ENCODE assay signal across 8 cellular contexts in genomic region chr6:3457710-3458605, GRCh38. TPM values are rescaled to one million over a fixed set of nuclear protein-coding genes. Genes with fewer than 3 reads are reported as not detected.
DNase-seq lines count a peak whose midpoint lies in the region; ATAC-seq and TF ChIP-seq lines count a peak whose summit lies in the region.

No MANE protein-coding gene starts in this region.

- no peak overlapping the region for H2BK15ac ChIP-seq in mesenchymal stem cell (ENCODE audit: low read depth, poor library complexity, severe bottlenecking)

- CTCF ChIA-PET in A673 (lab: Charles Lee): no interaction called here

- peak overlapping the region; percentile 61 for H3K9ac ChIP-seq in mesenchymal stem cell (ENCODE audit: low read length)

- no TSS peak for BruUV-seq in A673 (replicated peaks; lab: Mats Ljungman, UMichigan)

- H3K4me3 Mint-ChIP-seq in T-helper 17 cell: peak overlapping the region; percentile 97

- H2BK120ac ChIP-seq in mesenchymal stem cell (ENCODE audit: low read depth, low read length): no peak overlapping the region

- DNase-seq in A673 (ENCODE audit: low spot score) (peak; percentile 56), HuH-7.5 (ENCODE audit: low spot score) (peak; percentile 31), T-helper 17 cell (no peak), mesenchymal stem cell (peak; percentile 6), thoracic aorta (ENCODE audit: low spot score) (no peak), NCI-H1694 treated with DMSO at 0.1 percent for 48 hours (lab: John Stamatoyannopoulos, UW) (no peak)

- peaks cover 7% of the 10 kb centered on the region for H3K4me1 Mint-ChIP-seq in T-helper 17 cell

- H3K4me2 ChIP-seq in mesenchymal stem cell (ENCODE audit: low read length, poor library complexity, severe bottlenecking): peak overlapping the region; percentile 99

- POLR2A ChIA-PET in A673 (lab: Charles Lee; ENCODE audit: low non-redundant PET): interaction anchor here (0.6 kb wide), 1 partner anchor 26 kb away, joined by 6 read pairs; no protein-coding TSS in a partner anchor

- H3K27ac ChIP-seq in A673 (ENCODE audit: low read depth, low read length, poor library complexity, severe bottlenecking) (no peak overlapping the region), ectodermal cell (ENCODE audit: insufficient read depth, low read depth, low read length, poor library complexity, severe bottlenecking) (no peak overlapping the region), mesenchymal stem cell (ENCODE audit: low read length, poor library complexity, severe bottlenecking) (no peak overlapping the region), thoracic aorta (no peak overlapping the region)

- H3K27me3 ChIP-seq in A673 (replicated peaks; ENCODE audit: insufficient read depth, low read depth, low read length, poor library complexity): no peaks in the 10 kb centered on the region
- peaks cover 55% of the 10 kb centered on the region for H3K27me3 ChIP-seq in ectodermal cell (ENCODE audit: control insufficient read depth, insufficient read depth, low read length, poor library complexity, severe bottlenecking)
- peaks cover 0 to 45% of the 10 kb centered on the region in 2 experiments for H3K27me3 ChIP-seq in mesenchymal stem cell (ENCODE audit: control insufficient read depth in 1 of 2, insufficient read depth in 1 of 2, low read length in 2 of 2)
- no peaks in the 10 kb centered on the region for H3K27me3 ChIP-seq in thoracic aorta (replicated peaks; ENCODE audit: insufficient read depth)

- TF ChIP-seq CTCF in A673 (conservative IDR thresholded peaks at IDR 0.05; ENCODE audit: low read depth, low read length) (no peak), thoracic aorta (IDR thresholded peaks at IDR 0.05) (no peak)

- H3K4me1 ChIP-seq in A673 (ENCODE audit: insufficient read depth, low read length, poor library complexity, severe bottlenecking): peaks cover 7% of the 10 kb centered on the region
- peaks cover 24% of the 10 kb centered on the region for H3K4me1 ChIP-seq in ectodermal cell (ENCODE audit: control insufficient read depth, insufficient read depth, low read length)
- H3K4me1 ChIP-seq in mesenchymal stem cell (ENCODE audit: control insufficient read depth, insufficient read depth, low read depth, low read length): peaks cover 20% of the 10 kb centered on the region
- peaks cover 6 to 20% of the 10 kb centered on the region in 2 donors for H3K4me1 ChIP-seq in thoracic aorta (ENCODE audit: control insufficient read depth in 1 of 2, low read depth in 2 of 2)

- WGBS in ectodermal cell, 2 experiments: 16 to 22% methylated on average over 28 to 29 of the region's 29 CpGs
- 15% methylated on average over 23 of the region's 29 CpGs for WGBS in mesenchymal stem cell

- H2AK5ac ChIP-seq in mesenchymal stem cell (ENCODE audit: low read length, severe bottlenecking): no peak overlapping the region

- H2AFZ ChIP-seq in mesenchymal stem cell (ENCODE audit: low read depth, low read length): no peak overlapping the region

- no peak overlapping the region for H4K91ac ChIP-seq in mesenchymal stem cell (ENCODE audit: low read length)

- no peak overlapping the region for H2BK5ac ChIP-seq in mesenchymal stem cell (ENCODE audit: low read depth, low read length, poor library complexity, severe bottlenecking)

- peaks cover 4% of the 10 kb centered on the region for H3K36me3 Mint-ChIP-seq in T-helper 17 cell (ENCODE audit: low read depth)

- H3K14ac ChIP-seq in mesenchymal stem cell (ENCODE audit: low read length in 2 of 2): no peak overlapping the region

- H4K8ac ChIP-seq in mesenchymal stem cell (ENCODE audit: low read length): no peak overlapping the region

- H3K27ac Mint-ChIP-seq in T-helper 17 cell: peak overlapping the region; percentile 62

- H3K27me3 Mint-ChIP-seq in T-helper 17 cell: peaks cover 33% of the 10 kb centered on the region

- no peak overlapping the region for H3K4ac ChIP-seq in mesenchymal stem cell (ENCODE audit: low read depth in 1 of 2, low read length in 2 of 2)

- H3K36me3 ChIP-seq in A673 (ENCODE audit: insufficient read depth, low read length, poor library complexity, severe bottlenecking) (no peaks in the 10 kb centered on the region), ectodermal cell (ENCODE audit: control insufficient read depth, insufficient read depth, low read length) (no peaks in the 10 kb centered on the region), mesenchymal stem cell (ENCODE audit: control insufficient read depth in 1 of 2, insufficient read depth in 2 of 2, low read depth in 1 of 2, low read length in 2 of 2) (no peaks in the 10 kb centered on the region), thoracic aorta (no peaks in the 10 kb centered on the region)

- peak overlapping the region in 1 of 2 experiments; percentile 26 for H3K23ac ChIP-seq in mesenchymal stem cell (ENCODE audit: low read length in 2 of 2)

- intact Hi-C loops in A673 (cut with micrococcal nuclease; ENCODE audit: unreplicated experiment): loop anchor here (5.0 kb wide), 1 partner anchor 274 kb away; no protein-coding TSS in a partner anchor

- no peak overlapping the region for H3K18ac ChIP-seq in mesenchymal stem cell (ENCODE audit: low read depth in 1 of 2, low read length in 2 of 2)

- no peak for ATAC-seq in T-helper 17 cell
- no peak for ATAC-seq in thoracic aorta (ENCODE audit: insufficient number of reproducible peaks, low FRiP score, low read depth)
- no peak for ATAC-seq in GM21825 (IDR thresholded peaks at IDR 0.05; ENCODE audit: unreplicated experiment)

- H3K4me3 ChIP-seq in A673 (ENCODE audit: low read depth, low read length, poor library complexity, severe bottlenecking): peak overlapping the region; percentile 67
- peak overlapping the region; percentile 47 for H3K4me3 ChIP-seq in ectodermal cell (ENCODE audit: insufficient read depth, low read depth, low read length)
- peak overlapping the region; percentile 58 to 75 for H3K4me3 ChIP-seq in mesenchymal stem cell (ENCODE audit: insufficient read depth in 1 of 2, low read depth in 1 of 2, low read length in 2 of 2)
- H3K4me3 ChIP-seq in thoracic aorta: peak overlapping the region; percentile 73

- no peak overlapping the region for H2BK12ac ChIP-seq in mesenchymal stem cell (ENCODE audit: low read length in 2 of 2)

- H3K9me3 ChIP-seq in A673 (ENCODE audit: low read depth, low read length, poor library complexity, severe bottlenecking) (no peaks in the 10 kb centered on the region), T-helper 17 cell (ENCODE audit: control insufficient read depth, low read length, poor library complexity, severe bottlenecking) (no peaks in the 10 kb centered on the region), ectodermal cell (ENCODE audit: control insufficient read depth, low read length) (no peaks in the 10 kb centered on the region), mesenchymal stem cell (ENCODE audit: control insufficient read depth, low read length) (no peaks in the 10 kb centered on the region), thoracic aorta (no peaks in the 10 kb centered on the region)

- H3K79me1 ChIP-seq in mesenchymal stem cell (replicated peaks; ENCODE audit: low read length, poor library complexity, severe bottlenecking): no peaks in the 10 kb centered on the region

RNA-seq across cellular contexts. Expression of gene SLC22A23, which starts 1.1 kb away (rescaled TPM):
- total RNA-seq in A673 (2021) (6.2 TPM in 2 replicates), T-helper 17 cell (1 to 10 TPM; 6.3 to 9.0 TPM), thoracic aorta (1 to 10 TPM; 5.1 to 9.7 TPM)
- polyA plus RNA-seq in ectodermal cell (2013, experiment 1 of 4): 7.6 TPM
- 9.1 TPM for polyA plus RNA-seq in ectodermal cell (2013, experiment 2 of 4)
- 7.0 TPM for polyA plus RNA-seq in ectodermal cell (2013, experiment 3 of 4)
- polyA plus RNA-seq in ectodermal cell (2013, experiment 4 of 4): 7.7 TPM
- 0.03 TPM for polyA plus RNA-seq in mesenchymal stem cell (2013, experiment 1 of 2)
- polyA plus RNA-seq in mesenchymal stem cell (2013, experiment 2 of 2): 0.03 TPM

Comparison
In these comparisons a context has a peak if more than half of its experiments do, and no peak if none do; other contexts are left out.
1. DNase-seq: peak in A673 (single experiment), HuH-7.5 (single experiment) and mesenchymal stem cell (single experiment); none in T-helper 17 cell (0 of 3), thoracic aorta (single experiment) and NCI-H1694 treated with DMSO at 0.1 percent for 48 hours (single experiment).
2. Peak in every context shown above with its lines, with median percentiles within 50 percentile points of each other: H3K4me3 ChIP-seq.